ENCODE assay signal across 8 cellular contexts in genomic region chr1:203026666-203027663, GRCh38. TPM values are rescaled to one million over a fixed set of nuclear protein-coding genes. Genes with fewer than 3 reads are reported as not detected.
DNase-seq lines count a peak whose midpoint lies in the region; ATAC-seq and TF ChIP-seq lines count a peak whose summit lies in the region.

No MANE protein-coding gene starts in this region.

- no peaks in the 10 kb centered on the region for H3K9me2 ChIP-seq in OCI-LY7 (ENCODE audit: insufficient read depth, low read length)

- peaks cover 43% of the 10 kb centered on the region for H3K27me3 ChIP-seq in neuron (ENCODE audit: insufficient read depth, low read length)

- peak overlapping the region; percentile 91 for H3K4me3 ChIP-seq in AG10803 (ENCODE audit: low read length)
- H3K4me3 ChIP-seq in OCI-LY7 (ENCODE audit: low read depth, low read length, poor library complexity, severe bottlenecking): no peak overlapping the region
- H3K4me3 ChIP-seq in epithelial cell of proximal tubule (ENCODE audit: low read depth, low read length): peak overlapping the region; percentile 79
- H3K4me3 ChIP-seq in neuron (ENCODE audit: low read length): peak overlapping the region; percentile 29

- TF ChIP-seq CTCF in AG10803 (conservative IDR thresholded peaks at IDR 0.05; ENCODE audit: low read length) (no peak), OCI-LY7 (conservative IDR thresholded peaks at IDR 0.05; ENCODE audit: low read length) (no peak), epithelial cell of proximal tubule (conservative IDR thresholded peaks at IDR 0.05; ENCODE audit: low read depth, low read length) (no peak)

- H3K4me1 ChIP-seq in OCI-LY7 (ENCODE audit: insufficient read depth, low read length, poor library complexity, severe bottlenecking) (no peaks in the 10 kb centered on the region), neuron (ENCODE audit: insufficient read depth, low read length) (no peaks in the 10 kb centered on the region)

- CTCF ChIA-PET in OCI-LY7 (lab: Charles Lee; ENCODE audit: unreplicated experiment): no interaction called here

- no peak overlapping the region for H2AFZ ChIP-seq in OCI-LY7 (ENCODE audit: low read length)
- H2AFZ ChIP-seq in neuron (ENCODE audit: low read depth, low read length): no peak overlapping the region

- DNase-seq in AG10803 (ENCODE audit: low read depth) (no peak), OCI-LY7 (ENCODE audit: low spot score) (no peak), epithelial cell of proximal tubule (ENCODE audit: low read depth) (no peak), putamen (ENCODE audit: low spot score) (no peak), RPMI8226 (no peak), foreskin melanocyte (no peak)

- POLR2A ChIA-PET in OCI-LY7 (lab: Charles Lee): interaction anchor here (0.5 to 0.6 kb wide), 2 partner anchors 40 to 49 kb away, joined by 3 to 4 read pairs; no protein-coding TSS in a partner anchor

- BruUV-seq in OCI-LY7 (replicated peaks; lab: Mats Ljungman, UMichigan): no TSS peak

- peak overlapping the region; percentile 42; the same call in 1 of the 2 replicates for H3K4me2 ChIP-seq in OCI-LY7 (ENCODE audit: low read length)

- intact Hi-C loops in OCI-LY7 (cut with micrococcal nuclease; ENCODE audit: unreplicated experiment): no loop called here

- H3K27ac ChIP-seq in OCI-LY7 (ENCODE audit: low read depth, low read length, poor library complexity, severe bottlenecking): no peak overlapping the region

- H3K9me3 ChIP-seq in OCI-LY7 (ENCODE audit: low read length): no peaks in the 10 kb centered on the region
- H3K9me3 ChIP-seq in neuron (ENCODE audit: low read length): peaks cover 3% of the 10 kb centered on the region

- H4K20me1 ChIP-seq in OCI-LY7 (ENCODE audit: insufficient read depth, low read length): no peaks in the 10 kb centered on the region

- peaks cover 37% of the 10 kb centered on the region for H3K36me3 ChIP-seq in OCI-LY7 (ENCODE audit: insufficient read depth, low read length)
- H3K36me3 ChIP-seq in neuron (ENCODE audit: insufficient read depth, low read length): peaks cover 27% of the 10 kb centered on the region

- H3K79me2 ChIP-seq in OCI-LY7 (ENCODE audit: insufficient read depth, low read depth, low read length): no peaks in the 10 kb centered on the region

- peak; percentile 25 for ATAC-seq in GM21390 (IDR thresholded peaks at IDR 0.05; ENCODE audit: unreplicated experiment)

RNA-seq across cellular contexts. Expression of gene PPFIA4, which starts 0.7 kb away (rescaled TPM):
- 0.03 and 0.93 TPM in 2 replicates for total RNA-seq in OCI-LY7 (2014; rRNA removed; shearing (Covaris generic))
- 0.55 and 2.7 TPM in 2 replicates for total RNA-seq in OCI-LY7 (2022)
- total RNA-seq in epithelial cell of proximal tubule: 0.14 and 11.6 TPM in 2 replicates

RNA-seq across cellular contexts. Expression of gene TMEM183A, which starts 19.8 kb away (rescaled TPM):
- total RNA-seq in OCI-LY7 (2014; rRNA removed; shearing (Covaris generic)): 92.4 and 99.3 TPM in 2 replicates
- total RNA-seq in OCI-LY7 (2022): 75.5 and 83.9 TPM in 2 replicates
- 79.2 and 80.5 TPM in 2 replicates for total RNA-seq in epithelial cell of proximal tubule

RNA-seq across cellular contexts. Expression of gene MYOG, which starts 58.8 kb away (rescaled TPM):
- not detected in 2 replicates for total RNA-seq in OCI-LY7 (2014; rRNA removed; shearing (Covaris generic))
- not detected in 2 replicates for total RNA-seq in OCI-LY7 (2022)
- total RNA-seq in epithelial cell of proximal tubule: not detected in 2 replicates

RNA-seq across cellular contexts. Expression of gene CYB5R1, which starts 59.9 kb away (rescaled TPM):
- total RNA-seq in OCI-LY7 (2014; rRNA removed; shearing (Covaris generic)): 12.8 and 14.5 TPM in 2 replicates
- total RNA-seq in OCI-LY7 (2022): 19.3 and 22.2 TPM in 2 replicates
- 15.0 and 24.7 TPM in 2 replicates for total RNA-seq in epithelial cell of proximal tubule
